In genomic region chr13:109761695-109762094, GRCh38 we compare ENCODE assay signal across 2 cellular contexts.
TF ChIP-seq lines count a peak whose summit lies in the region.

No MANE protein-coding gene starts in this region.

TF ChIP-seq in HEK293, 187 proteins besides CTCF, POLR2A, EP300 and RAD21 (continued from another document):
- TF ChIP-seq BCL6B (tag by site-specific recombination; IDR thresholded peaks at IDR 0.05) (no peak), ZNF362 (tag by site-specific recombination; IDR thresholded peaks at IDR 0.05) (0 out of 2 replicates have a peak, but pooled peaks have one; percentile 72), ATF2 (tag by site-specific recombination; IDR thresholded peaks at IDR 0.05; ENCODE audit: low read depth) (peak; percentile 54), HOXC10 (CRISPR knock-in tag; IDR thresholded peaks at IDR 0.05) (no peak), ZBTB8A (tag by site-specific recombination; IDR thresholded peaks at IDR 0.05) (no peak), ZNF394 (tag by site-specific recombination; IDR thresholded peaks at IDR 0.05; ENCODE audit: borderline replicate concordance) (no peak), ZNF830 (tag by site-specific recombination; IDR thresholded peaks at IDR 0.05; ENCODE audit: low read depth) (no peak), PRDM1 (tag by site-specific recombination; IDR thresholded peaks at IDR 0.05) (0 out of 2 replicates have a peak, but pooled peaks have one; percentile 26), ZNF354C (tag by site-specific recombination; IDR thresholded peaks at IDR 0.05; ENCODE audit: borderline replicate concordance, low read depth) (no peak), ZSCAN30 (tag by site-specific recombination; IDR thresholded peaks at IDR 0.05) (no peak), IKZF3 (tag by site-specific recombination; IDR thresholded peaks at IDR 0.05) (no peak), ZBTB10 (tag by site-specific recombination; IDR thresholded peaks at IDR 0.05) (no peak), ZNF580 (tag by site-specific recombination; IDR thresholded peaks at IDR 0.05) (no peak), ZNF629 (tag by site-specific recombination; IDR thresholded peaks at IDR 0.05) (peak; percentile 60), ZBTB21 (tag by site-specific recombination; IDR thresholded peaks at IDR 0.05) (no peak), ZNF544 (tag by site-specific recombination; IDR thresholded peaks at IDR 0.05) (no peak), ZNF48 (tag by site-specific recombination; IDR thresholded peaks at IDR 0.05) (no peak)

TF ChIP-seq in SK-N-SH treated with all-trans-retinoic acid at 6 μM for 48 hours, 23 proteins besides CTCF, POLR2A, EP300 and RAD21 (continued from another document):
- TF ChIP-seq CSRNP3 (CRISPR knock-in tag; IDR thresholded peaks at IDR 0.05) (no peak), TSHZ2 (CRISPR knock-in tag; IDR thresholded peaks at IDR 0.05) (no peak), ARNTL (CRISPR knock-in tag; IDR thresholded peaks at IDR 0.05; ENCODE audit: borderline replicate concordance, low read depth) (no peak), PATZ1 (CRISPR knock-in tag; IDR thresholded peaks at IDR 0.05; ENCODE audit: borderline replicate concordance) (no peak), TOX (CRISPR knock-in tag; IDR thresholded peaks at IDR 0.05; ENCODE audit: borderline replicate concordance) (no peak), ESRRG (CRISPR knock-in tag; IDR thresholded peaks at IDR 0.05) (no peak), PPARA (CRISPR knock-in tag; IDR thresholded peaks at IDR 0.05; ENCODE audit: borderline replicate concordance) (no peak), BACH2 (CRISPR knock-in tag; IDR thresholded peaks at IDR 0.05; ENCODE audit: borderline replicate concordance) (no peak), ZC3H10 (CRISPR knock-in tag; IDR thresholded peaks at IDR 0.05) (no peak), SNAI2 (CRISPR knock-in tag; IDR thresholded peaks at IDR 0.05) (no peak), ZNF565 (CRISPR knock-in tag; conservative IDR thresholded peaks at IDR 0.05; ENCODE audit: low read depth) (no peak), TCF4 (CRISPR knock-in tag; IDR thresholded peaks at IDR 0.05; ENCODE audit: borderline replicate concordance) (no peak)
